In genomic region chr2:12513339-12513738, GRCh38 we compare ENCODE assay signal across 1 cellular context.
TF ChIP-seq lines count a peak whose summit lies in the region.

No MANE protein-coding gene starts in this region.

TF ChIP-seq in WTC11, 78 proteins besides CTCF, POLR2A, EP300 and RAD21 (continued from another document):
- TF ChIP-seq TEAD4 (CRISPR knock-in tag; IDR thresholded peaks at IDR 0.05) (no peak), MAX (CRISPR knock-in tag; IDR thresholded peaks at IDR 0.05) (no peak), IRF2 (CRISPR knock-in tag; IDR thresholded peaks at IDR 0.05; ENCODE audit: borderline replicate concordance, low read depth) (no peak), NR3C1 (CRISPR knock-in tag; conservative IDR thresholded peaks at IDR 0.05; ENCODE audit: low read depth) (no peak), ELF4 (CRISPR knock-in tag; IDR thresholded peaks at IDR 0.05; ENCODE audit: low read depth) (no peak), JUN (CRISPR knock-in tag; IDR thresholded peaks at IDR 0.05) (no peak), NFATC4 (CRISPR knock-in tag; IDR thresholded peaks at IDR 0.05) (no peak), ZBTB21 (CRISPR knock-in tag; IDR thresholded peaks at IDR 0.05; ENCODE audit: borderline replicate concordance) (no peak)
